In genomic region chr4:94974773-94975172, GRCh38 we compare ENCODE assay signal across 18 cellular contexts.
DNase-seq lines count a peak whose midpoint lies in the region; ATAC-seq, FAIRE-seq and TF ChIP-seq lines count a peak whose summit lies in the region.
"Had no signal": no experiment of that assay in that cellular context is flagged by ENCODE, and none has a peak within 500 bp of the region (broad histone marks: within the 10 kb centered on the region; RNA-seq: fewer than 3 reads in every experiment).

No MANE protein-coding gene starts in this region.

- no peak for ATAC-seq in natural killer cell treated with Interleukin-12 subunit alpha and Interleukin-12 subunit beta and Interleukin-15 and Interleukin-18, amount 100 ng/mL, for 72 hours
- ATAC-seq: heart left ventricle, K562, mucosa of descending colon had no signal

- TF ChIP-seq CTCF in AG10803 (conservative IDR thresholded peaks at IDR 0.05; ENCODE audit: low read length), result no peak
- no peak for TF ChIP-seq CTCF in chondrocyte (IDR thresholded peaks at IDR 0.05)

- no peak for FAIRE-seq in GM19239 (lab: Jason Lieb, UNC)
- FAIRE-seq: K562, TTC549 had no signal

- H3K27me3 Mint-ChIP-seq in chondrocyte (ENCODE audit: low read depth), result no peaks in the 10 kb centered on the region
- H3K27me3 Mint-ChIP-seq in natural killer cell treated with Interleukin-12 subunit alpha and Interleukin-12 subunit beta and Interleukin-15 and Interleukin-18, amount 100 ng/mL, for 72 hours, result peaks cover 0 to 2% of the 10 kb centered on the region in 2 donors
- H3K27me3 Mint-ChIP-seq: activated naive CD8-positive, alpha-beta T cell had no signal

- peak; percentile 60 for DNase-seq in AG10803 (ENCODE audit: low read depth)
- peak; percentile 15 for DNase-seq in NCI-H748 (lab: John Stamatoyannopoulos, UW; ENCODE audit: unreplicated experiment)
- no peak for DNase-seq in chondrocyte (ENCODE audit: low spot score)
- DNase-seq in myocyte (ENCODE audit: low read depth), result peak; percentile 43
- no peak for DNase-seq in GM19239 (ENCODE audit: insufficient read length, low spot score)
- DNase-seq in natural killer cell treated with Interleukin-12 subunit alpha and Interleukin-12 subunit beta and Interleukin-15 and Interleukin-18, amount 100 ng/mL, for 72 hours (ENCODE audit: low spot score), result no peak
- no peak for DNase-seq in stimulated activated CD4-positive, alpha-beta T cell treated with anti-CD3 and anti-CD28 coated beads, Interleukin-4, amount 100 ng/mL, for 1 hour
- DNase-seq in SW480 (ENCODE audit: low spot score), result no peak
- DNase-seq: activated T-cell treated with anti-CD3 and anti-CD28 coated beads, Interleukin-2, amount 50 U/mL, for 1 hour; Calu3; heart left ventricle; left cardiac atrium; mucosa of descending colon; stimulated activated CD4-positive, alpha-beta T cell treated with anti-CD3 and anti-CD28 coated beads, Interleukin-12 subunit alpha, Interleukin-12 subunit beta, amount 100 ng/mL, for 4 hours had no signal

- H3K9me3 Mint-ChIP-seq in chondrocyte (ENCODE audit: low read depth), result peaks cover 3% of the 10 kb centered on the region
- H3K9me3 Mint-ChIP-seq in natural killer cell treated with Interleukin-12 subunit alpha and Interleukin-12 subunit beta and Interleukin-15 and Interleukin-18, amount 100 ng/mL, for 72 hours, result peaks cover 4% of the 10 kb centered on the region
- H3K9me3 Mint-ChIP-seq: stimulated activated naive CD8-positive, alpha-beta T cell treated with anti-CD3 and anti-CD28 coated beads, Interleukin-15, Interleukin-2, amounts not matched to agents 100 ng/mL and 50 ng/mL, for 24 hours had no signal

- peak overlapping the region; percentile 41 for H3K27ac Mint-ChIP-seq in chondrocyte (ENCODE audit: unreplicated experiment)
- no peak overlapping the region for H3K27ac Mint-ChIP-seq in natural killer cell treated with Interleukin-12 subunit alpha and Interleukin-12 subunit beta and Interleukin-15 and Interleukin-18, amount 100 ng/mL, for 72 hours
- H3K27ac Mint-ChIP-seq: activated naive CD8-positive, alpha-beta T cell; stimulated activated naive CD8-positive, alpha-beta T cell treated with anti-CD3 and anti-CD28 coated beads, Interleukin-15, Interleukin-2, amounts not matched to agents 100 ng/mL and 50 ng/mL, for 24 hours had no signal

- H3K4me1 Mint-ChIP-seq in chondrocyte (ENCODE audit: low read depth), result peaks cover 42% of the 10 kb centered on the region
- H3K4me1 Mint-ChIP-seq in natural killer cell treated with Interleukin-12 subunit alpha and Interleukin-12 subunit beta and Interleukin-15 and Interleukin-18, amount 100 ng/mL, for 72 hours (ENCODE audit: low read depth in 2 of 2), result no peaks in the 10 kb centered on the region

- no peaks in the 10 kb centered on the region for H3K36me3 Mint-ChIP-seq in chondrocyte (ENCODE audit: low read depth)
- H3K36me3 Mint-ChIP-seq in natural killer cell treated with Interleukin-12 subunit alpha and Interleukin-12 subunit beta and Interleukin-15 and Interleukin-18, amount 100 ng/mL, for 72 hours, result no peaks in the 10 kb centered on the region
- H3K36me3 Mint-ChIP-seq: activated naive CD8-positive, alpha-beta T cell had no signal

- H3K4me3 Mint-ChIP-seq in chondrocyte (ENCODE audit: unreplicated experiment), result no peak overlapping the region
- H3K4me3 Mint-ChIP-seq in natural killer cell treated with Interleukin-12 subunit alpha and Interleukin-12 subunit beta and Interleukin-15 and Interleukin-18, amount 100 ng/mL, for 72 hours, result no peak overlapping the region
- H3K4me3 Mint-ChIP-seq: activated naive CD8-positive, alpha-beta T cell; stimulated activated naive CD8-positive, alpha-beta T cell treated with anti-CD3 and anti-CD28 coated beads, Interleukin-15, Interleukin-2, amounts not matched to agents 100 ng/mL and 50 ng/mL, for 24 hours had no signal

- H3K4me3 ChIP-seq in AG10803 (ENCODE audit: low read length), result no peak overlapping the region
- H3K4me3 ChIP-seq: heart left ventricle, K562, mucosa of descending colon had no signal

Comparison
In these comparisons a context has a peak if more than half of its experiments do, and no peak if none do; other contexts are left out.
1. DNase-seq: peak in AG10803 (single experiment), NCI-H748 (single experiment) and myocyte (single experiment); none in chondrocyte (single experiment), GM19239 (single experiment), natural killer cell treated with Interleukin-12 subunit alpha and Interleukin-12 subunit beta and Interleukin-15 and Interleukin-18, amount 100 ng/mL, for 72 hours (single experiment), stimulated activated CD4-positive, alpha-beta T cell treated with anti-CD3 and anti-CD28 coated beads, Interleukin-4, amount 100 ng/mL, for 1 hour (single experiment) and SW480 (single experiment).